In the genomic region with DNA sequence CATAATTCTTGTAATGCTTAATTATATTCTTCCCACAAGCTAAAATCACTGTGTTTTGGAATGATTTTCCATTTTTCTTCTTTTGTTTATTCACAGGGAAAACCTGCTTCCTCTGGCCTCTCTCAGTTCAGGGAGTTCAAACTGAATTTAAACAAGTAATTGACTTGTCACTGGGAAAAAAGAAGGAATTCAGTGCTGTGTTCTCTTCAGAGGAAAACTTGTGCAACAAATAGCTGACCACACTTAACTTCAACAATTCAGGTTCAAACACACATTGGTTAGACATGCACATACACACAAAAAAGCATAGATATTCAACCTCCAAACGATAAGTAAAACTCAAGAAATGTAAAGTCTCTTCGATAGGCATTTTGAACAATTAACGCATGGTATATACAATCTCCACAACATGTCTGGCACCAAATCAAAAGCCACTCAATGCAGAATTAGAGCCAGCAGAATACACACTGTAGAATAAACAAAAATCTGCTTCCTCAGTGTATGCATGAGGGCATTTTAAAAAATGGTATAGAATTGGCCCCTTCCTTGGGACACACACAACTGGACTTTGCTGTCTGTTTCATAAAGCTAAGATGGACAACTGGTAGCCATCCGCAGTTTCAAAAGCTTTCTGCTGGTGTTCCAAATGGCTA, we compare ENCODE assay signal across 10 cellular contexts.
DNase-seq lines count a peak whose midpoint lies in the region; TF ChIP-seq lines count a peak whose summit lies in the region.
"Had no signal": no experiment of that assay in that cellular context is flagged by ENCODE, and none has a peak within 500 bp of the region (broad histone marks: within the 10 kb centered on the region; RNA-seq: fewer than 3 reads in every experiment).

No MANE protein-coding gene starts in this region.

- peaks cover 4% of the 10 kb centered on the region; the same call in 1 of the 2 replicates for H3K4me1 ChIP-seq in Caco-2

- no peaks in the 10 kb centered on the region for H3K9me3 ChIP-seq in Caco-2

- H3K4me1 Mint-ChIP-seq in Caco-2 (ENCODE audit: low read depth, unreplicated experiment), result peaks cover 8% of the 10 kb centered on the region

- CTCF ChIA-PET in Caco-2 (lab: Charles Lee), result no interaction called here

- intact Hi-C loops in Caco-2 (cut with micrococcal nuclease; ENCODE audit: unreplicated experiment), result no loop called here
- intact Hi-C loops in dorsolateral prefrontal cortex (cut with DNase I), result no loop called here

- H3K36me3 Mint-ChIP-seq in Caco-2 (ENCODE audit: insufficient read depth, unreplicated experiment), result peaks cover 35% of the 10 kb centered on the region

- POLR2A ChIA-PET in Caco-2 (lab: Charles Lee), result interaction anchor here (0.8 kb wide), 1 partner anchor 57 kb away, joined by 4 read pairs; no protein-coding TSS in a partner anchor

- BruUV-seq in Caco-2 (replicated peaks; lab: Mats Ljungman, UMichigan), result no TSS peak

- TF ChIP-seq CTCF in Caco-2 (IDR thresholded peaks at IDR 0.05; ENCODE audit: insufficient read depth in 1 of 2, low read depth in 1 of 2, low read length in 1 of 2, severe bottlenecking in 1 of 2, unreplicated experiment in 1 of 2) (no peak), dorsolateral prefrontal cortex (IDR thresholded peaks at IDR 0.05 in 54 of 56, conservative IDR thresholded peaks at IDR 0.05 in 2 of 56; ENCODE audit: low read depth in 1 of 56, partially characterized antibody in 56 of 56) (no peak)

- no peaks in the 10 kb centered on the region for H3K36me3 ChIP-seq in Caco-2 (ENCODE audit: control insufficient read depth, insufficient read depth, low read length)

- no peaks in the 10 kb centered on the region for H3K27me3 Mint-ChIP-seq in Caco-2 (ENCODE audit: insufficient read depth, unreplicated experiment)

- H3K9me3 Mint-ChIP-seq in Caco-2 (ENCODE audit: unreplicated experiment), result no peaks in the 10 kb centered on the region

- no peak overlapping the region for H3K4me3 ChIP-seq in Caco-2 (ENCODE audit: low read depth, low read length)
- H3K4me3 ChIP-seq in dorsolateral prefrontal cortex, result peak overlapping the region; percentile 47 to 86 (median 75)

- H3K27ac ChIP-seq in dorsolateral prefrontal cortex, result peak overlapping the region; percentile 88 to 100 (median 99)

- H3K27ac Mint-ChIP-seq in Caco-2 (ENCODE audit: unreplicated experiment), result no peak overlapping the region

- H3K4me3 Mint-ChIP-seq in Caco-2 (ENCODE audit: unreplicated experiment), result peak overlapping the region; percentile 64

- in situ Hi-C loops in ACHN (cut with HindIII; ENCODE audit: low pct_ligation_motif_present, low pct_unique_long_range_greater_than_20kb, low sequenced_read_pairs), result no loop called here

- H3K27me3 ChIP-seq in Caco-2 (replicated peaks; ENCODE audit: control insufficient read depth, insufficient read depth, low read length), result no peaks in the 10 kb centered on the region
- no peaks in the 10 kb centered on the region for H3K27me3 ChIP-seq in dorsolateral prefrontal cortex

- DNase-seq in Caco-2, result no peak
- DNase-seq in NCI-H1092 treated with DMSO at 0.1 percent for 48 hours (lab: John Stamatoyannopoulos, UW), result peak; percentile 86
- no peak for DNase-seq in dorsolateral prefrontal cortex
- DNase-seq in pons (ENCODE audit: low spot score), result peak; percentile 80
- DNase-seq in GDM1 (lab: John Stamatoyannopoulos, UW), result no peak
- DNase-seq in ACHN, result no peak
- no peak for DNase-seq in NCI-H1436 (lab: John Stamatoyannopoulos, UW)
- no peak for DNase-seq in NCI-H146 (lab: John Stamatoyannopoulos, UW)
- DNase-seq: activated CD8-positive, alpha-beta memory T cell treated with anti-CD3 and anti-CD28 coated beads, Interleukin-2, amount 50 U/mL, for 48 hours; NCI-H526 treated with DMSO at 0.1 percent for 48 hours had no signal

Comparison
In these comparisons a context has a peak if more than half of its experiments do, and no peak if none do; other contexts are left out.
1. DNase-seq: peak in NCI-H1092 treated with DMSO at 0.1 percent for 48 hours (single experiment) and pons (single experiment); none in Caco-2 (0 of 2), dorsolateral prefrontal cortex (0 of 10), GDM1 (single experiment), ACHN (single experiment), NCI-H1436 (single experiment) and NCI-H146 (single experiment).